Comparison of ENCODE assay signal across 8 cellular contexts in the genomic region with DNA sequence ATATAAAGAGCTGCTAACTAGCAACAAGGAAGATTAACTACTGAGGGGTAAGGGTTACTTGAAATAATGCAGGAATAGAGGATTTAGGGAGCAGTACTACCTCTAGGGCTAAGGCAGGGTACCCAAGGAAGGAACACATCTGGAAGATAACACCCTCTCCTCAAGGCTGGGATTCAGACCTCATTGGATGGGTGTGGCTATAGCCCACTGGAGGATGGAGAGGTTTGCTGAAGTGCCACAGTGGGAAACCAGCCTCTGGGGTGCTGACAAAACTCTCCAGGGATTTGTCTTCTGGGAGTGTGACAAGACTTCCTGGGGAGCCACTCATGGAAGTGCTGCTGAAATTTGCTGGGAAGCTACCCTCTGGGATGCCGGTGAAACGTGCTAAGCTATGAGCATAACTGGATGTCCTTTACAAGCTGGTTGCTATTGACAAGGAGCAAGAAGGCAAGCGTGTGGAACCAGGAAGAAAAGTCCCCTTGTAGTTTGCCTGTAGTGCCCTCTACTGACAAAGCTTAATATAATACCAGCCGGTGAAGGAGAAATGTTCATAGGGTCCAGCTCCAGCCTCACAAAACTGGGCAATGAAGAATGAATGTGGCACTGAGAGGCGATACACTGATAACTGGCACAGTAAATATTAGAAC.
DNase-seq lines count a peak whose midpoint lies in the region; ATAC-seq and TF ChIP-seq lines count a peak whose summit lies in the region.

No MANE protein-coding gene starts in this region.

- H3K36me3 ChIP-seq in GM06990 (ENCODE audit: control insufficient read depth, insufficient read depth, low read length) (no peaks in the 10 kb centered on the region), brain microvascular endothelial cell (replicated peaks) (no peaks in the 10 kb centered on the region), mucosa of descending colon (ENCODE audit: low read depth) (no peaks in the 10 kb centered on the region)

- POLR2A ChIA-PET in AG04449 (lab: Yijun Ruan, JAX): no interaction called here

- peak; percentile 69 for ATAC-seq in HG02981 (IDR thresholded peaks at IDR 0.05; ENCODE audit: unreplicated experiment)
- peak; percentile 77 for ATAC-seq in mucosa of descending colon
- no peak for ATAC-seq in HG03460 (IDR thresholded peaks at IDR 0.05; ENCODE audit: unreplicated experiment)

- CTCF ChIA-PET in AG04449 (lab: Yijun Ruan, JAX): interaction anchor here (0.7 to 5.1 kb wide), 41 partner anchors 9 to 1361 kb away, joined by 3 to 99 read pairs (median 4); no protein-coding TSS in a partner anchor

- H3K9me3 ChIP-seq in mucosa of descending colon: no peaks in the 10 kb centered on the region

- H3K27me3 ChIP-seq in GM06990 (replicated peaks; ENCODE audit: control insufficient read depth, insufficient read depth, low read length): no peaks in the 10 kb centered on the region; the same call in 1 of the 2 replicates
- no peaks in the 10 kb centered on the region for H3K27me3 ChIP-seq in brain microvascular endothelial cell (replicated peaks)

- in situ Hi-C loops in brain microvascular endothelial cell (cut with HindIII; ENCODE audit: low pct_ligation_motif_present, low sequenced_read_pairs): no loop called here

- no peak overlapping the region for H3K4me3 ChIP-seq in AG04449 (ENCODE audit: low read depth, low read length)
- H3K4me3 ChIP-seq in GM06990 (replicated peaks; ENCODE audit: low read depth, low read length): no peak overlapping the region
- no peak overlapping the region for H3K4me3 ChIP-seq in brain microvascular endothelial cell (ENCODE audit: low read depth, low read length)
- no peak overlapping the region for H3K4me3 ChIP-seq in mucosa of descending colon

- intact Hi-C loops in mucosa of descending colon (cut with DNase I, micrococcal nuclease): loop anchor here in 1 of 2 donors (5.0 kb wide), 1 partner anchor 51 kb away; no protein-coding TSS in a partner anchor

- no peak overlapping the region for H3K27ac ChIP-seq in brain microvascular endothelial cell

- DNase-seq in AG04449 (ENCODE audit: low read depth, low spot score) (peak; percentile 23), GM06990 (ENCODE audit: extremely low read depth, insufficient read length) (peak; percentile 24), NCI-H774 (lab: John Stamatoyannopoulos, UW) (peak; percentile 39), brain microvascular endothelial cell (peak; percentile 75), mucosa of descending colon (peak in 1 of 3 donors; percentile 34), cerebellum (ENCODE audit: low spot score) (no peak)

- TF ChIP-seq CTCF in AG04449 (IDR thresholded peaks at IDR 0.05; ENCODE audit: insufficient read depth, low read length, missing control alignments) (peak; percentile 43), GM06990 (IDR thresholded peaks at IDR 0.05; ENCODE audit: insufficient read depth, low read length, poor library complexity, severe bottlenecking) (peak; percentile 66), brain microvascular endothelial cell (IDR thresholded peaks at IDR 0.05; ENCODE audit: low read depth, low read length, missing control alignments) (peak; percentile 75), mucosa of descending colon (IDR thresholded peaks at IDR 0.05) (no peak)

- H3K4me1 ChIP-seq in mucosa of descending colon (ENCODE audit: low read depth): no peaks in the 10 kb centered on the region
